8 cellular contexts compared by ENCODE assay signal in the genomic region with DNA sequence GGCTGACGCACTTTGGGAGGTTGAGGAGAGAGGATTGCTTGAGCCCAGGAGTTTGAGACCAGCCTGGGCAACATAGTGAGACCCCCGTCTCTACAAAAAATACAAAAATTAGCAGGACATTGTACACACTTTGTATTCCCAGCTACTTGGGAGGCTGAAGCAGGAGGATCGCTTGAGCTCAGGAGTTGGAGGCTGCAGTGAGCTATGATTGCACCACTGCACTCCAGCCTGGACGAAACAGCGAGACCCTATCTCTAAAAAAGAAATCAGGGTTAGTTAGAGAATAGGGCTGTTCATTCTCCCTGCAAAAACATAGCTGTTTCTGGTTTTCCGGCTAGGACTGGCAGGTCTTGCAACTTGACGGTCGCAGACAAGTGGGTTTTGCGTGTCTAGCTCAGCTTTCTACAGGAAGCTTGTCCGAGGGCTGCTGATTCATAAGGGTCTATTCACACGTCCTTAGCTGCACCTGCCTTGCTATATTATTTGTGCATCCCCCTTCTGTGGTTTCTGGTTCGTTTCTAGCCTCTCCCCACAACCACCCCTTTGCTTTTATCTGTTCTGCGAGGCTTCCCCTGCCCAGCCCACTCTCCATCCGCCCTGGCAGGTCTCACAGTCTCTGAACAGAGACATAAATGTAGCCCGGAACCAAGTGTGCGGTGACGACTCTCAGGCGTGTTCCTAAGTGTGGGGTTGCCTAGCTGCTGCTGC. TPM values are rescaled to one million over a fixed set of nuclear protein-coding genes. Genes with fewer than 3 reads are reported as not detected.
DNase-seq lines count a peak whose midpoint lies in the region; ATAC-seq and TF ChIP-seq lines count a peak whose summit lies in the region.

No MANE protein-coding gene starts in this region.

- intact Hi-C loops in left colon (cut with DNase I, micrococcal nuclease): no loop called here

- ATAC-seq in GM18505 (IDR thresholded peaks at IDR 0.05; ENCODE audit: unreplicated experiment) (peak; percentile 92), HG02610 (IDR thresholded peaks at IDR 0.05; ENCODE audit: unreplicated experiment) (peak; percentile 97), left colon (no peak)

- DNase-seq in NCI-H1092 treated with DMSO at 0.1 percent for 48 hours (lab: John Stamatoyannopoulos, UW) (peak; percentile 66), activated T-cell treated with anti-CD3 and anti-CD28 coated beads for 48 hours (ENCODE audit: low read depth) (peak; percentile 49), HT-29 (ENCODE audit: low spot score) (no peak), left colon (no peak), erythroblast (lab: John Stamatoyannopoulos, UW) (no peak)
- peak; percentile 54 for DNase-seq in stimulated activated CD8-positive, alpha-beta memory T cell treated with anti-CD3 and anti-CD28 coated beads, Interleukin-12 subunit alpha, Interleukin-12 subunit beta, amount 100 ng/mL, for 4 hours (ENCODE audit: low read depth)

- TF ChIP-seq POLR2A in GM18505 (IDR thresholded peaks at IDR 0.05; ENCODE audit: borderline replicate concordance, extremely low read depth, insufficient read depth, insufficient read length): no peak
- no peak for TF ChIP-seq POLR2A in erythroblast (IDR thresholded peaks at IDR 0.05; ENCODE audit: low read length)

RNA-seq across cellular contexts. Expression of a gene that starts 10.7 kb away (rescaled TPM):
- not detected in 2 replicates for total RNA-seq in HT-29 (2014; rRNA removed; shearing (Covaris generic))
- under 1 TPM in 1 of 2 donors, not detected in 1; 0.28 TPM for total RNA-seq in left colon

Comparison
In these comparisons a context has a peak if more than half of its experiments do, and no peak if none do; other contexts are left out.
1. DNase-seq: peak in NCI-H1092 treated with DMSO at 0.1 percent for 48 hours (single experiment), activated T-cell treated with anti-CD3 and anti-CD28 coated beads for 48 hours (single experiment) and stimulated activated CD8-positive, alpha-beta memory T cell treated with anti-CD3 and anti-CD28 coated beads, Interleukin-12 subunit alpha, Interleukin-12 subunit beta, amount 100 ng/mL, for 4 hours (single experiment); none in HT-29 (single experiment), left colon (0 of 2) and erythroblast (0 of 2).